Comparison of ENCODE assay signal across 15 cellular contexts in genomic region chr2:109690822-109691541, GRCh38.
DNase-seq lines count a peak whose midpoint lies in the region; ATAC-seq and TF ChIP-seq lines count a peak whose summit lies in the region.
"Had no signal": no experiment of that assay in that cellular context is flagged by ENCODE, and none has a peak within 500 bp of the region (broad histone marks: within the 10 kb centered on the region; RNA-seq: fewer than 3 reads in every experiment).

No MANE protein-coding gene starts in this region.

- H3K27me3 ChIP-seq in gastroesophageal sphincter (no peaks in the 10 kb centered on the region), suprapubic skin (no peaks in the 10 kb centered on the region)
- H3K27me3 ChIP-seq: BLaER1 had no signal

- peaks cover 9 to 80% (median 29%) of the 10 kb centered on the region in 3 donors for H3K4me1 ChIP-seq in gastroesophageal sphincter
- H3K4me1 ChIP-seq in mucosa of descending colon (ENCODE audit: low read depth), result peaks cover 44% of the 10 kb centered on the region
- H3K4me1 ChIP-seq in suprapubic skin, result peaks cover 59% of the 10 kb centered on the region
- H3K4me1 ChIP-seq: BLaER1 had no signal

- TF ChIP-seq CTCF in LNCaP clone FGC (IDR thresholded peaks at IDR 0.05; ENCODE audit: control insufficient read depth, extremely low read depth, insufficient read depth) (no peak), gastroesophageal sphincter (IDR thresholded peaks at IDR 0.05) (no peak), mucosa of descending colon (IDR thresholded peaks at IDR 0.05) (no peak), suprapubic skin (IDR thresholded peaks at IDR 0.05) (no peak)

- H3K27ac ChIP-seq in gastroesophageal sphincter (peak overlapping the region; percentile 84 to 92 (median 90)), suprapubic skin (peak overlapping the region; percentile 90)
- H3K27ac ChIP-seq: BLaER1 had no signal

- H3K36me3 ChIP-seq in gastroesophageal sphincter (no peaks in the 10 kb centered on the region), mucosa of descending colon (ENCODE audit: low read depth) (no peaks in the 10 kb centered on the region), suprapubic skin (no peaks in the 10 kb centered on the region)
- H3K36me3 ChIP-seq: BLaER1 had no signal

- WGBS in gastroesophageal sphincter (ENCODE audit: low coverage in 1 of 2), 2 donors, result 13 to 22% methylated on average over 6 of the region's 7 CpGs
- WGBS in suprapubic skin, result 14% methylated on average over 7 of the region's 7 CpGs

- peak; percentile 85 for DNase-seq in LNCaP clone FGC (ENCODE audit: low read depth)
- DNase-seq in mucosa of descending colon, result peak; percentile 65 to 94 (median 66)
- DNase-seq in suprapubic skin (ENCODE audit: low spot score in 2 of 2), result peak in 1 of 2 donors; percentile 63
- no peak for DNase-seq in NCI-H2171 (lab: John Stamatoyannopoulos, UW)
- no peak for DNase-seq in T1000 (lab: John Stamatoyannopoulos, UW)
- DNase-seq in NCI-H1105 (lab: John Stamatoyannopoulos, UW), result no peak
- DNase-seq: activated CD4-positive, alpha-beta T cell treated with anti-CD3 and anti-CD28 coated beads for 4 hours; activated effector memory CD4-positive, alpha-beta T cell treated with Interleukin-2 at 50 U/mL for 16 hours; cerebellar nuclear complex; HCEC 1CT; mammary epithelial cell; MV-4-11 had no signal

- H3K9me3 ChIP-seq in gastroesophageal sphincter (no peaks in the 10 kb centered on the region), mucosa of descending colon (no peaks in the 10 kb centered on the region), suprapubic skin (no peaks in the 10 kb centered on the region)
- H3K9me3 ChIP-seq: BLaER1 had no signal

- TF ChIP-seq EP300 in gastroesophageal sphincter (IDR thresholded peaks at IDR 0.05) (no peak), suprapubic skin (IDR thresholded peaks at IDR 0.05) (peak; percentile 18)

- ATAC-seq in gastroesophageal sphincter, result peak; percentile 91
- ATAC-seq in mucosa of descending colon, result peak; percentile 91
- no peak for ATAC-seq in HG02763 (IDR thresholded peaks at IDR 0.05; ENCODE audit: unreplicated experiment)

- no peak overlapping the region for H3K4me3 ChIP-seq in LNCaP clone FGC (ENCODE audit: low read depth, low read length)
- no peak overlapping the region for H3K4me3 ChIP-seq in gastroesophageal sphincter
- no peak overlapping the region for H3K4me3 ChIP-seq in mucosa of descending colon
- H3K4me3 ChIP-seq in suprapubic skin, result no peak overlapping the region
- H3K4me3 ChIP-seq: BLaER1 had no signal

- TF ChIP-seq POLR2A in gastroesophageal sphincter (IDR thresholded peaks at IDR 0.05), result no peak
- TF ChIP-seq POLR2A in suprapubic skin (IDR thresholded peaks at IDR 0.05), result no peak

- intact Hi-C loops in mucosa of descending colon (cut with DNase I, micrococcal nuclease), result no loop called here

Comparison
In these comparisons a context has a peak if more than half of its experiments do, and no peak if none do; other contexts are left out.
1. DNase-seq: peak in LNCaP clone FGC (single experiment) and mucosa of descending colon (3 of 3); none in NCI-H2171 (single experiment), T1000 (single experiment) and NCI-H1105 (single experiment).